ENCODE assay signal across 14 cellular contexts in the genomic region with DNA sequence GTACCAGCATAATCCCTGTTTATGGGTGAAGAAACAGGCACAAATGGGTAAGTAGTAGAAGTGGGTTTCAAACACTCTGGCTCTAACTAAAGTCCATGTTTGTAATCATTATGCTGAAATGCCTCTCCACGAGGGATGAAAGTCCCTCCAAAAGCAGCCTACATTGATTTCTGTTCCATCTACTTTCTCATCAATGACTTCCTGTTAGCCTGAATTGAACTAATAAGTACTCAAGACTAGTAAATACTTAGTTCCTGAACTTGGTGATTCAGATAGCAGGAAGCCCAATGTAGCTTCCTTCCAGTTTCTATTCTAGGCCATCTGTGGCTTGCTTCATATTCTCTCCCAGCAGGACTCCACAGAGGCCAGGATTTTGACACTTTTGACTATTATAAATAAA. TPM values are rescaled to one million over a fixed set of nuclear protein-coding genes. Genes with fewer than 3 reads are reported as not detected.
DNase-seq lines count a peak whose midpoint lies in the region; ATAC-seq, FAIRE-seq and TF ChIP-seq lines count a peak whose summit lies in the region.
"Had no signal": no experiment of that assay in that cellular context is flagged by ENCODE, and none has a peak within 500 bp of the region (broad histone marks: within the 10 kb centered on the region; RNA-seq: fewer than 3 reads in every experiment).

No MANE protein-coding gene starts in this region.

- no peaks in the 10 kb centered on the region for H3K9me3 ChIP-seq in heart left ventricle
- H3K9me3 ChIP-seq in left ventricle myocardium inferior (replicated peaks), result no peaks in the 10 kb centered on the region
- H3K9me3 ChIP-seq: A549 had no signal

- no peaks in the 10 kb centered on the region for H3K27me3 ChIP-seq in heart left ventricle
- no peaks in the 10 kb centered on the region for H3K27me3 ChIP-seq in left ventricle myocardium inferior (ENCODE audit: low read depth)
- H3K27me3 ChIP-seq: dorsolateral prefrontal cortex had no signal

- H3K4me1 ChIP-seq in heart left ventricle (peaks cover 0 to 47% (median 19%) of the 10 kb centered on the region in 12 donors), left ventricle myocardium inferior (peaks cover 44% of the 10 kb centered on the region)
- H3K4me1 ChIP-seq: A549 had no signal

- DNase-seq in heart left ventricle, result no peak
- no peak for DNase-seq in Right ventricle myocardium inferior (ENCODE audit: missing footprints)
- peak; percentile 26 for DNase-seq in SKM-1 (lab: John Stamatoyannopoulos, UW; ENCODE audit: unreplicated experiment)
- no peak for DNase-seq in left ventricle myocardium inferior
- no peak for DNase-seq in stimulated activated CD4-positive, alpha-beta T cell treated with anti-CD3 and anti-CD28 coated beads, Interleukin-4, amount 100 ng/mL, for 24 hours
- no peak for DNase-seq in RCC 7860 (ENCODE audit: low spot score)
- DNase-seq: activated naive CD8-positive, alpha-beta T cell treated with anti-CD3 and anti-CD28 coated beads, Interleukin-2, amount 10 ng/mL, durations not matched to agents 7 days and 5 days; DND-41; dorsolateral prefrontal cortex; NCI-H510A had no signal

- intact Hi-C loops in heart left ventricle (cut with DNase I), result no loop called here
- intact Hi-C loops in Right ventricle myocardium inferior (cut with DNase I), result loop anchor here (5.0 kb wide), 1 partner anchor 50 kb away; no protein-coding TSS in a partner anchor
- intact Hi-C loops in left ventricle myocardium inferior (cut with micrococcal nuclease), result no loop called here

- ATAC-seq in heart left ventricle, result peak in 3 of 4 donors; percentile 61 to 81 (median 74)
- no peak for ATAC-seq in Right ventricle myocardium inferior
- ATAC-seq in GM18511 (IDR thresholded peaks at IDR 0.05; ENCODE audit: unreplicated experiment), result no peak
- no peak for ATAC-seq in GM19452 (IDR thresholded peaks at IDR 0.05; ENCODE audit: unreplicated experiment)
- ATAC-seq: A549; stimulated activated effector memory CD8-positive, alpha-beta T cell treated with anti-CD3 and anti-CD28 coated beads, Interleukin-12 subunit alpha, Interleukin-12 subunit beta, amount 100 ng/mL, for 72 hours had no signal

- H3K36me3 ChIP-seq in heart left ventricle (no peaks in the 10 kb centered on the region), left ventricle myocardium inferior (no peaks in the 10 kb centered on the region)

- TF ChIP-seq CTCF in heart left ventricle (IDR thresholded peaks at IDR 0.05), result no peak
- no peak for TF ChIP-seq CTCF in left ventricle myocardium inferior (IDR thresholded peaks at IDR 0.05; ENCODE audit: borderline replicate concordance)

- WGBS in heart left ventricle, 4 donors, result 39 to 76% (median 57%) methylated on average over 1 of the region's 1 CpG

- H3K27ac ChIP-seq in heart left ventricle, result peak overlapping the region in 3 of 12 donors; percentile 6 to 63 (median 17)
- peak overlapping the region; percentile 47 for H3K27ac ChIP-seq in left ventricle myocardium inferior (replicated peaks)
- H3K27ac ChIP-seq: A549 had no signal

- TF ChIP-seq POLR2A in heart left ventricle (IDR thresholded peaks at IDR 0.05), result no peak

- H3K4me3 ChIP-seq in heart left ventricle (no peak overlapping the region), left ventricle myocardium inferior (no peak overlapping the region)
- H3K4me3 ChIP-seq: A549, dorsolateral prefrontal cortex had no signal

- FAIRE-seq in RCC 7860 (lab: Jason Lieb, UNC), result no peak
- FAIRE-seq: A549 had no signal

RNA-seq across cellular contexts. Expression of a gene that starts 11.3 kb away (rescaled TPM):
- total RNA-seq in heart left ventricle, result 10 to 100 TPM; 16.7 to 83.4 (median 40.0) TPM
- polyA plus RNA-seq in heart left ventricle, result 1 to 10 TPM; 5.3 to 7.3 TPM
- 35.5 TPM for total RNA-seq in Right ventricle myocardium inferior
- 38.3 TPM for total RNA-seq in left ventricle myocardium inferior

Comparison
In these comparisons a context has a peak if more than half of its experiments do, and no peak if none do; other contexts are left out.
1. ATAC-seq: peak in heart left ventricle (3 of 4); none in Right ventricle myocardium inferior (single experiment), GM18511 (single experiment) and GM19452 (single experiment).